In genomic region chr4:98801259-98801725, GRCh38 we compare ENCODE assay signal across 1 cellular context.
TF ChIP-seq lines count a peak whose summit lies in the region.

No MANE protein-coding gene starts in this region.

TF ChIP-seq in K562, 482 proteins besides CTCF, POLR2A, EP300 and RAD21 (continued from another document and continues in another):
- TF ChIP-seq ZHX1 (conservative IDR thresholded peaks at IDR 0.05; ENCODE audit: low read length): no peak
- peak; percentile 81 for TF ChIP-seq PML (IDR thresholded peaks at IDR 0.05; ENCODE audit: low read length)
- TF ChIP-seq SIN3A (IDR thresholded peaks at IDR 0.05; ENCODE audit: borderline replicate concordance in 2 of 2, control insufficient read depth in 1 of 2, low read depth in 2 of 2, low read length in 2 of 2): no peak
- TF ChIP-seq GATA2 (CRISPR knock-in tag; IDR thresholded peaks at IDR 0.05): peak; percentile 94
- TF ChIP-seq CEBPB (tag; IDR thresholded peaks at IDR 0.05): no peak
- no peak for TF ChIP-seq ZNF518B (CRISPR knock-in tag; IDR thresholded peaks at IDR 0.05)
- peak; percentile 42; the same call in 1 of the 2 replicates for TF ChIP-seq PKNOX1 (IDR thresholded peaks at IDR 0.05)
- TF ChIP-seq CBFA2T2 (conservative IDR thresholded peaks at IDR 0.05): peak; percentile 98
- TF ChIP-seq TFAP4 (CRISPR knock-in tag; IDR thresholded peaks at IDR 0.05; ENCODE audit: borderline replicate concordance): peak; percentile 77
- no peak for TF ChIP-seq TFAM (CRISPR knock-in tag; conservative IDR thresholded peaks at IDR 0.05)
- TF ChIP-seq ZKSCAN1 (IDR thresholded peaks at IDR 0.05; ENCODE audit: low read depth, low read length): no peak
- TF ChIP-seq ZNF274 (IDR thresholded peaks at IDR 0.05; ENCODE audit: borderline replicate concordance, low read depth, low read length): peak; percentile 32; the same call in 1 of the 2 replicates
- TF ChIP-seq DPF2 (IDR thresholded peaks at IDR 0.05): peak; percentile 85
- TF ChIP-seq, protein P1, sequence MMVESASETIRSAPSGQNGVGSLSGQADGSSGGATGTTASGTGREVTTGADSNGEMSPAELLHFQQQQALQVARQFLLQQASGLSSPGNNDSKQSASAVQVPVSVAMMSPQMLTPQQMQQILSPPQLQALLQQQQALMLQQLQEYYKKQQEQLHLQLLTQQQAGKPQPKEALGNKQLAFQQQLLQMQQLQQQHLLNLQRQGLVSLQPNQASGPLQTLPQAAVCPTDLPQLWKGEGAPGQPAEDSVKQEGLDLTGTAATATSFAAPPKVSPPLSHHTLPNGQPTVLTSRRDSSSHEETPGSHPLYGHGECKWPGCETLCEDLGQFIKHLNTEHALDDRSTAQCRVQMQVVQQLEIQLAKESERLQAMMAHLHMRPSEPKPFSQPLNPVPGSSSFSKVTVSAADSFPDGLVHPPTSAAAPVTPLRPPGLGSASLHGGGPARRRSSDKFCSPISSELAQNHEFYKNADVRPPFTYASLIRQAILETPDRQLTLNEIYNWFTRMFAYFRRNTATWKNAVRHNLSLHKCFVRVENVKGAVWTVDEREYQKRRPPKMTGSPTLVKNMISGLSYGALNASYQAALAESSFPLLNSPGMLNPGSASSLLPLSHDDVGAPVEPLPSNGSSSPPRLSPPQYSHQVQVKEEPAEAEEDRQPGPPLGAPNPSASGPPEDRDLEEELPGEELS (CRISPR knock-in tag; IDR thresholded peaks at IDR 0.05; ENCODE audit: borderline replicate concordance): no peak
- peak; percentile 84 to 91 for TF ChIP-seq TRIM24 (IDR thresholded peaks at IDR 0.05)
- peak; percentile 61 for TF ChIP-seq SMAD4 (CRISPR knock-in tag; conservative IDR thresholded peaks at IDR 0.05)
- peak; percentile 67 for TF ChIP-seq DACH1 (IDR thresholded peaks at IDR 0.05; ENCODE audit: partially characterized antibody)
- no peak for TF ChIP-seq BHLHE40 (IDR thresholded peaks at IDR 0.05; ENCODE audit: low read length)
- no peak for TF ChIP-seq ZNF586 (CRISPR knock-in tag; conservative IDR thresholded peaks at IDR 0.05)
- no peak for TF ChIP-seq ZNF143 (CRISPR knock-in tag; IDR thresholded peaks at IDR 0.05)
- peak; percentile 79; the same call in 1 of the 2 replicates for TF ChIP-seq NCOA1 (IDR thresholded peaks at IDR 0.05; ENCODE audit: low read depth)
- TF ChIP-seq FOXM1 (IDR thresholded peaks at IDR 0.05; ENCODE audit: low read depth): peak; percentile 72
- TF ChIP-seq FOXM1 (CRISPR knock-in tag; IDR thresholded peaks at IDR 0.05; ENCODE audit: low read depth): no peak
- TF ChIP-seq RUNX1 (IDR thresholded peaks at IDR 0.05; ENCODE audit: low read depth): peak; percentile 38; the same call in 1 of the 2 replicates
- TF ChIP-seq ATF1 (CRISPR knock-in tag; IDR thresholded peaks at IDR 0.05): no peak
- TF ChIP-seq ATF1 (tag; IDR thresholded peaks at IDR 0.05): 0 out of 2 replicates have a peak, but pooled peaks have one; percentile 41
- peak; percentile 93 for TF ChIP-seq SOX6 (IDR thresholded peaks at IDR 0.05)
- peak; percentile 42; the same call in 1 of the 2 replicates for TF ChIP-seq JUND (IDR thresholded peaks at IDR 0.05; ENCODE audit: borderline replicate concordance, low read depth, low read length)
- peak; percentile 25; the same call in 2 of the 3 replicates for TF ChIP-seq JUND (tag; IDR thresholded peaks at IDR 0.05; ENCODE audit: borderline replicate concordance, low read depth, low read length)
- TF ChIP-seq ZNF140 (CRISPR knock-in tag; IDR thresholded peaks at IDR 0.05): no peak
- no peak for TF ChIP-seq SRSF9 (IDR thresholded peaks at IDR 0.05; ENCODE audit: borderline replicate concordance, low read depth, low read length)
- TF ChIP-seq RCOR1 (IDR thresholded peaks at IDR 0.05; ENCODE audit: borderline replicate concordance in 1 of 2, low read depth in 2 of 2, low read length in 2 of 2): peak; percentile 94 to 99
- TF ChIP-seq MNT (conservative IDR thresholded peaks at IDR 0.05): peak in 1 of 2 experiments; percentile 69; a peak in 2 of 4 replicates
- no peak for TF ChIP-seq PCBP1 (IDR thresholded peaks at IDR 0.05; ENCODE audit: low read depth, low read length, poor library complexity, severe bottlenecking)
- TF ChIP-seq TBL1XR1 (IDR thresholded peaks at IDR 0.05; ENCODE audit: low read length in 2 of 2): peak in 1 of 2 experiments; percentile 71; a peak in 2 of 4 replicates
- TF ChIP-seq CCNT2 (IDR thresholded peaks at IDR 0.05; ENCODE audit: borderline replicate concordance, extremely low read depth, insufficient read length, low read depth, low read length): peak; percentile 44
- peak; percentile 80; the same call in 1 of the 2 replicates for TF ChIP-seq PHB2 (IDR thresholded peaks at IDR 0.05; ENCODE audit: low read depth)
- TF ChIP-seq UBTF (IDR thresholded peaks at IDR 0.05; ENCODE audit: borderline replicate concordance in 1 of 2, low read depth in 2 of 2, low read length in 2 of 2): peak in 1 of 2 experiments; percentile 66; a peak in 1 of 4 replicates
- no peak for TF ChIP-seq BRCA1 (IDR thresholded peaks at IDR 0.05)
- TF ChIP-seq BRCA1 (CRISPR knock-in tag; IDR thresholded peaks at IDR 0.05): no peak
- TF ChIP-seq TRIM28 (IDR thresholded peaks at IDR 0.05): no peak; the same call in 1 of the 2 replicates
- TF ChIP-seq ZFPM2 (CRISPR knock-in tag; IDR thresholded peaks at IDR 0.05): no peak
- TF ChIP-seq KLF6 (CRISPR knock-in tag; IDR thresholded peaks at IDR 0.05; ENCODE audit: borderline replicate concordance): no peak
- TF ChIP-seq MTA2 (IDR thresholded peaks at IDR 0.05; ENCODE audit: low read depth): peak; percentile 85
- no peak for TF ChIP-seq ELK1 (CRISPR knock-in tag; IDR thresholded peaks at IDR 0.05)
- no peak for TF ChIP-seq ELF2 (CRISPR knock-in tag; IDR thresholded peaks at IDR 0.05)
- no peak for TF ChIP-seq ZNF146 (CRISPR knock-in tag; IDR thresholded peaks at IDR 0.05; ENCODE audit: unreplicated experiment)
- peak; percentile 73; the same call in 1 of the 2 replicates for TF ChIP-seq SMARCE1 (IDR thresholded peaks at IDR 0.05)
- TF ChIP-seq CBFA2T3 (IDR thresholded peaks at IDR 0.05): peak; percentile 98
- no peak for TF ChIP-seq ID3 (CRISPR knock-in tag; IDR thresholded peaks at IDR 0.05)
- peak; percentile 51; the same call in 1 of the 2 replicates for TF ChIP-seq ID3 (tag; IDR thresholded peaks at IDR 0.05)
- TF ChIP-seq HMBOX1 (IDR thresholded peaks at IDR 0.05): 0 out of 2 replicates have a peak, but pooled peaks have one; percentile 36
- TF ChIP-seq MAFK (IDR thresholded peaks at IDR 0.05; ENCODE audit: low read length): no peak
